In the genomic region with DNA sequence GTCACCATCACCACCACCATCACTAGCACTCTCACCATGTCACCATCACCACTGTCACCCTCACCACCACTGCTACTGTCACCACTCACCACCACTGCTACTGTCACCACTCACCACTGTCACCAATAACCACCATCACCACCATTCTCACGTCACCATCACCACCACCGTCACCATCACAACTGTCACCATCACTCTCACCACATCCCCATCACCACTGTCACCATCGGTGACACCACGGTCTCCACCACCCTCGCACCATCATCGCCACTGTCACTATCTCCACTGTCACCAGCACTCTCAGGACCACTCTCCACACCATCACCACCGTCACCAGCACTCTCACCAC, we compare ENCODE assay signal across 19 cellular contexts.
DNase-seq lines count a peak whose midpoint lies in the region; ATAC-seq and TF ChIP-seq lines count a peak whose summit lies in the region.
"Had no signal": no experiment of that assay in that cellular context is flagged by ENCODE, and none has a peak within 500 bp of the region (broad histone marks: within the 10 kb centered on the region; RNA-seq: fewer than 3 reads in every experiment).

No MANE protein-coding gene starts in this region.

- H3K4me1 Mint-ChIP-seq in activated CD8-positive, alpha-beta memory T cell treated with anti-CD3 and anti-CD28 coated beads, Interleukin-2, amount 10 ng/mL, durations not matched to agents 7 days and 5 days: peaks cover 32% of the 10 kb centered on the region
- H3K4me1 Mint-ChIP-seq in activated naive CD8-positive, alpha-beta T cell treated with anti-CD3 and anti-CD28 coated beads for 36 hours: peaks cover 47% of the 10 kb centered on the region
- peaks cover 67% of the 10 kb centered on the region for H3K4me1 Mint-ChIP-seq in mesothelial cell of epicardium
- peaks cover 54% of the 10 kb centered on the region for H3K4me1 Mint-ChIP-seq in activated T-cell treated with anti-CD3 and anti-CD28 coated beads, Interleukin-2, amount 50 U/mL, for 4 hours (ENCODE audit: low read depth)

- peak overlapping the region; percentile 46 for H3K27ac ChIP-seq in temporal lobe (ENCODE audit: low read depth, low read length)
- H3K27ac ChIP-seq: adrenal gland, cardiac muscle cell, foreskin keratinocyte, Peyer's patch, SJSA1, upper lobe of right lung had no signal

- no peaks in the 10 kb centered on the region for H3K27me3 Mint-ChIP-seq in activated CD8-positive, alpha-beta memory T cell treated with anti-CD3 and anti-CD28 coated beads, Interleukin-2, amount 10 ng/mL, durations not matched to agents 7 days and 5 days
- no peaks in the 10 kb centered on the region for H3K27me3 Mint-ChIP-seq in activated naive CD8-positive, alpha-beta T cell treated with anti-CD3 and anti-CD28 coated beads for 36 hours
- no peaks in the 10 kb centered on the region for H3K27me3 Mint-ChIP-seq in mesothelial cell of epicardium (ENCODE audit: low read depth)
- no peaks in the 10 kb centered on the region for H3K27me3 Mint-ChIP-seq in activated T-cell treated with anti-CD3 and anti-CD28 coated beads, Interleukin-2, amount 50 U/mL, for 4 hours (ENCODE audit: low read depth)

- peak overlapping the region; percentile 50 for H3K27ac Mint-ChIP-seq in activated CD8-positive, alpha-beta memory T cell treated with anti-CD3 and anti-CD28 coated beads, Interleukin-2, amount 10 ng/mL, durations not matched to agents 7 days and 5 days
- H3K27ac Mint-ChIP-seq in activated naive CD8-positive, alpha-beta T cell treated with anti-CD3 and anti-CD28 coated beads for 36 hours: peak overlapping the region; percentile 13
- peak overlapping the region; percentile 5 for H3K27ac Mint-ChIP-seq in mesothelial cell of epicardium
- H3K27ac Mint-ChIP-seq: HFFc6 had no signal

- H3K9me3 Mint-ChIP-seq in activated CD8-positive, alpha-beta memory T cell treated with anti-CD3 and anti-CD28 coated beads, Interleukin-2, amount 10 ng/mL, durations not matched to agents 7 days and 5 days (ENCODE audit: low read depth): no peaks in the 10 kb centered on the region
- H3K9me3 Mint-ChIP-seq in activated naive CD8-positive, alpha-beta T cell treated with anti-CD3 and anti-CD28 coated beads for 36 hours: no peaks in the 10 kb centered on the region
- no peaks in the 10 kb centered on the region for H3K9me3 Mint-ChIP-seq in mesothelial cell of epicardium
- H3K9me3 Mint-ChIP-seq in activated T-cell treated with anti-CD3 and anti-CD28 coated beads, Interleukin-2, amount 50 U/mL, for 4 hours: no peaks in the 10 kb centered on the region
- H3K9me3 Mint-ChIP-seq: HFFc6 had no signal

- H3K4me3 Mint-ChIP-seq in activated CD8-positive, alpha-beta memory T cell treated with anti-CD3 and anti-CD28 coated beads, Interleukin-2, amount 10 ng/mL, durations not matched to agents 7 days and 5 days: peak overlapping the region; percentile 6
- H3K4me3 Mint-ChIP-seq in activated naive CD8-positive, alpha-beta T cell treated with anti-CD3 and anti-CD28 coated beads for 36 hours: no peak overlapping the region
- no peak overlapping the region for H3K4me3 Mint-ChIP-seq in mesothelial cell of epicardium
- no peak overlapping the region for H3K4me3 Mint-ChIP-seq in activated T-cell treated with anti-CD3 and anti-CD28 coated beads, Interleukin-2, amount 50 U/mL, for 4 hours
- H3K4me3 Mint-ChIP-seq: HFFc6 had no signal

- H3K36me3 Mint-ChIP-seq in activated CD8-positive, alpha-beta memory T cell treated with anti-CD3 and anti-CD28 coated beads, Interleukin-2, amount 10 ng/mL, durations not matched to agents 7 days and 5 days: peaks cover 6% of the 10 kb centered on the region
- H3K36me3 Mint-ChIP-seq in activated naive CD8-positive, alpha-beta T cell treated with anti-CD3 and anti-CD28 coated beads for 36 hours: peaks cover 8% of the 10 kb centered on the region
- H3K36me3 Mint-ChIP-seq in mesothelial cell of epicardium: no peaks in the 10 kb centered on the region
- H3K36me3 Mint-ChIP-seq in activated T-cell treated with anti-CD3 and anti-CD28 coated beads, Interleukin-2, amount 50 U/mL, for 4 hours (ENCODE audit: insufficient read depth): no peaks in the 10 kb centered on the region

- no peak for ATAC-seq in activated CD8-positive, alpha-beta memory T cell treated with anti-CD3 and anti-CD28 coated beads, Interleukin-2, amount 10 ng/mL, durations not matched to agents 7 days and 5 days
- ATAC-seq in HG03442 (IDR thresholded peaks at IDR 0.05; ENCODE audit: unreplicated experiment): no peak
- ATAC-seq in activated T-cell treated with anti-CD3 and anti-CD28 coated beads, Interleukin-2, amount 50 U/mL, for 4 hours: no peak
- ATAC-seq in GM19023 (IDR thresholded peaks at IDR 0.05; ENCODE audit: unreplicated experiment): no peak
- ATAC-seq: foreskin keratinocyte, upper lobe of right lung had no signal

- no peak for DNase-seq in activated CD8-positive, alpha-beta memory T cell treated with anti-CD3 and anti-CD28 coated beads, Interleukin-2, amount 10 ng/mL, durations not matched to agents 7 days and 5 days
- no peak for DNase-seq in activated CD8-positive, alpha-beta memory T cell treated with anti-CD3 and anti-CD28 coated beads, Interleukin-2, amount 50 U/mL, for 48 hours
- DNase-seq in activated naive CD8-positive, alpha-beta T cell treated with anti-CD3 and anti-CD28 coated beads for 36 hours: no peak
- DNase-seq in mesothelial cell of epicardium (ENCODE audit: low spot score in 2 of 2, unreplicated experiment in 2 of 2): no peak
- no peak for DNase-seq in activated T-cell treated with anti-CD3 and anti-CD28 coated beads, Interleukin-2, amount 50 U/mL, for 4 hours
- DNase-seq: adrenal gland, BE2C, foreskin keratinocyte, HFFc6, NCI-H1417, NCI-H510A, Peyer's patch, upper lobe of right lung, WERI-Rb-1 had no signal

- no peak for TF ChIP-seq CTCF in mesothelial cell of epicardium (IDR thresholded peaks at IDR 0.05; ENCODE audit: unreplicated experiment)

- CTCF ChIA-PET in activated CD8-positive, alpha-beta memory T cell treated with anti-CD3 and anti-CD28 coated beads, Interleukin-2, amount 10 ng/mL, durations not matched to agents 7 days and 5 days (lab: Charles Lee): no interaction called here
